ENCODE assay signal across 1 cellular context in genomic region chr16:70345840-70346239, GRCh38.
TF ChIP-seq lines count a peak whose summit lies in the region.

No MANE protein-coding gene starts in this region.

TF ChIP-seq in A549, 52 proteins besides CTCF, POLR2A, EP300 and RAD21 (continued from another document):
- no peak for TF ChIP-seq SMC3 (IDR thresholded peaks at IDR 0.05)
TF ChIP-seq in A549: peak in this region for 0.
